ENCODE assay signal across 27 cellular contexts in genomic region chr9:116274293-116274692, GRCh38.
A peak's percentile ranks its signal among the peaks of the same experiment; 100 is the strongest.
DNase-seq lines count a peak whose midpoint lies in the region; ATAC-seq and TF ChIP-seq lines count a peak whose summit lies in the region.
"Had no signal": no experiment of that assay in that cellular context is flagged by ENCODE, and none has a peak within 500 bp of the region (broad histone marks: within the 10 kb centered on the region; RNA-seq: fewer than 3 reads in every experiment).

No MANE protein-coding gene starts in this region.

- peaks cover 3 to 8% of the 10 kb centered on the region in 2 experiments; a peak in 1 of 4 replicates for H3K79me1 ChIP-seq in IMR-90 (ENCODE audit: low read depth in 1 of 2, low read length in 2 of 2)

- no peak overlapping the region for H2BK20ac ChIP-seq in IMR-90 (ENCODE audit: low read depth, low read length)

- no CpG with 5 or more reads among the region's 2 CpGs for WGBS in IMR-90 (ENCODE audit: extremely low coverage in 2 of 2, insufficient read length in 1 of 2), 2 experiments

- TF ChIP-seq CTCF in IMR-90 (conservative IDR thresholded peaks at IDR 0.05; ENCODE audit: low read depth, low read length) (no peak), astrocyte of the spinal cord (IDR thresholded peaks at IDR 0.05; ENCODE audit: low read depth, low read length) (no peak), kidney epithelial cell (IDR thresholded peaks at IDR 0.05; ENCODE audit: insufficient read depth, low read length, poor library complexity, severe bottlenecking) (no peak), MM.1S (IDR thresholded peaks at IDR 0.05; ENCODE audit: low read length) (no peak)

- H3K9me3 ChIP-seq in IMR-90 (ENCODE audit: control insufficient read depth, insufficient read depth, low read length) (no peaks in the 10 kb centered on the region), MM.1S (replicated peaks; ENCODE audit: insufficient read depth, low read length) (no peaks in the 10 kb centered on the region)
- H3K9me3 ChIP-seq: Caco-2, gastrocnemius medialis, SJCRH30, transverse colon had no signal

- H3K9ac ChIP-seq in IMR-90 (ENCODE audit: low read depth, low read length) (no peak overlapping the region), MM.1S (ENCODE audit: low read length) (no peak overlapping the region)

- H3K36me3 ChIP-seq in IMR-90 (ENCODE audit: control insufficient read depth, insufficient read depth, low read length) (peaks cover 55% of the 10 kb centered on the region), kidney epithelial cell (ENCODE audit: control insufficient read depth, insufficient read depth, low read length) (no peaks in the 10 kb centered on the region), MM.1S (replicated peaks; ENCODE audit: insufficient read depth, low read length) (no peaks in the 10 kb centered on the region)
- H3K36me3 ChIP-seq: gastrocnemius medialis, SJCRH30, transverse colon had no signal

- H2BK120ac ChIP-seq in IMR-90 (ENCODE audit: low read depth, low read length): no peak overlapping the region

- no peak overlapping the region for H3K18ac ChIP-seq in IMR-90 (ENCODE audit: low read depth, low read length)

- in situ Hi-C loops in IMR-90 (cut with MboI; ENCODE audit: low sequenced_read_pairs): no loop called here
- in situ Hi-C loops in astrocyte of the spinal cord (cut with HindIII; ENCODE audit: low sequenced_read_pairs): no loop called here

- H3K79me2 ChIP-seq in MM.1S (ENCODE audit: low read length): no peaks in the 10 kb centered on the region

- no peak overlapping the region for H2BK15ac ChIP-seq in IMR-90 (ENCODE audit: low read depth, low read length)

- intact Hi-C loops in IMR-90 (cut with micrococcal nuclease): no loop called here

- H4K91ac ChIP-seq in IMR-90 (ENCODE audit: insufficient read depth, low read depth, low read length): no peak overlapping the region

- no peak for TF ChIP-seq RAD21 in IMR-90 (IDR thresholded peaks at IDR 0.05; ENCODE audit: low read length)

- peaks cover 3% of the 10 kb centered on the region; the same call in 1 of the 2 replicates for H3K9me1 ChIP-seq in IMR-90 (ENCODE audit: insufficient read depth, low read length)

- ATAC-seq in IMR-90 (ENCODE audit: low read depth) (peak; percentile 28), GM18858 (IDR thresholded peaks at IDR 0.05; ENCODE audit: unreplicated experiment) (no peak)
- ATAC-seq: activated CD8-positive, alpha-beta T cell treated with anti-CD3 and anti-CD28 coated beads, Interleukin-2, amount 10 ng/mL, durations not matched to agents 7 days and 5 days; gastrocnemius medialis; left ventricle myocardium superior; PC-3; sciatic nerve had no signal

- H2AK5ac ChIP-seq in IMR-90 (ENCODE audit: low read depth, low read length): no peak overlapping the region

- DNase-seq in IMR-90 (peak; percentile 89), astrocyte of the spinal cord (ENCODE audit: low read depth, low spot score) (peak; percentile 54), kidney epithelial cell (ENCODE audit: low read depth) (peak; percentile 62), skeletal muscle cell (ENCODE audit: low read depth) (peak; percentile 71), NCI-H2196 (lab: John Stamatoyannopoulos, UW; ENCODE audit: unreplicated experiment) (no peak), NCI-H187 (lab: John Stamatoyannopoulos, UW) (no peak), MM.1S (no peak)
- DNase-seq: activated CD4-positive, CD25-positive, alpha-beta regulatory T cell; activated CD8-positive, alpha-beta T cell treated with anti-CD3 and anti-CD28 coated beads, Interleukin-2, amount 10 ng/mL, durations not matched to agents 7 days and 5 days; activated naive CD4-positive, alpha-beta T cell treated with anti-CD3 and anti-CD28 coated beads, Interleukin-2, amount 50 U/mL, for 16 hours; activated T-cell treated with anti-CD3 and anti-CD28 coated beads, Interleukin-2, amount 50 U/mL, for 24 hours; Caco-2; cortex of kidney; gastrocnemius medialis; Kasumi-1; left ventricle myocardium superior; NCI-H1417 treated with DMSO at 0.1 percent for 48 hours; NCI-H2171; NCI-H774; occipital lobe; PC-3; stimulated activated CD4-positive, alpha-beta T cell treated with anti-CD3 and anti-CD28 coated beads, Interleukin-1b, Interleukin-23, amount 100 ng/mL, for 48 hours; stimulated activated naive CD4-positive, alpha-beta T cell treated with Interleukin-2 at 50 U/mL for 16 hours; transverse colon had no signal

- no peak overlapping the region for H3K14ac ChIP-seq in IMR-90 (replicated peaks; ENCODE audit: low read depth, low read length)

- CTCF ChIA-PET in IMR-90 (lab: Yijun Ruan, JAX): interaction anchor here (0.9 kb wide), 1 partner anchor 52 kb away, joined by 3 read pairs; no protein-coding TSS in a partner anchor

- no peak overlapping the region for H2AFZ ChIP-seq in IMR-90 (replicated peaks; ENCODE audit: low read length, poor library complexity)
- no peak overlapping the region for H2AFZ ChIP-seq in MM.1S (ENCODE audit: low read length)

- no peak for TF ChIP-seq POLR2A in IMR-90 (IDR thresholded peaks at IDR 0.05; ENCODE audit: low read depth, low read length)

- no peaks in the 10 kb centered on the region for H3F3A ChIP-seq in MM.1S (ENCODE audit: insufficient read depth, low read length)

- H3K4me3 ChIP-seq in IMR-90 (ENCODE audit: insufficient read depth, low read depth, low read length) (no peak overlapping the region), astrocyte of the spinal cord (ENCODE audit: low read depth, low read length) (no peak overlapping the region), kidney epithelial cell (ENCODE audit: low read depth, low read length) (no peak overlapping the region), skeletal muscle cell (ENCODE audit: low read depth, low read length) (no peak overlapping the region), MM.1S (ENCODE audit: low read length) (no peak overlapping the region)
- H3K4me3 ChIP-seq: gastrocnemius medialis, SJCRH30, transverse colon had no signal

- no peak overlapping the region for H2BK5ac ChIP-seq in IMR-90 (ENCODE audit: low read depth, low read length, poor library complexity, severe bottlenecking)

- H3K4me1 ChIP-seq in IMR-90 (ENCODE audit: control insufficient read depth, insufficient read depth, low read length): no peaks in the 10 kb centered on the region; the same call in none of the 2 replicates
- no peaks in the 10 kb centered on the region for H3K4me1 ChIP-seq in MM.1S (ENCODE audit: low read length)
- H3K4me1 ChIP-seq: Caco-2, gastrocnemius medialis, transverse colon had no signal

- no TSS peak for BruUV-seq in IMR-90 (replicated peaks; lab: Mats Ljungman, UMichigan)

- H3K4me2 ChIP-seq in IMR-90 (ENCODE audit: low read depth, low read length) (no peak overlapping the region), MM.1S (ENCODE audit: low read depth, low read length) (no peak overlapping the region)

- no peak overlapping the region for H2AK9ac ChIP-seq in IMR-90 (replicated peaks; ENCODE audit: low read depth, low read length, poor library complexity)

- H3K23ac ChIP-seq in IMR-90 (ENCODE audit: low read depth, low read length): no peak overlapping the region; the same call in 1 of the 2 replicates

- H3K27ac ChIP-seq in IMR-90 (ENCODE audit: insufficient read depth, low read length) (no peak overlapping the region), MM.1S (ENCODE audit: low read length) (no peak overlapping the region)
- H3K27ac ChIP-seq: gastrocnemius medialis, SJCRH30, transverse colon had no signal

- dilution Hi-C loops in IMR-90 (cut with HindIII; ENCODE audit: low sequenced_read_pairs, unreplicated experiment): no loop called here

- H4K8ac ChIP-seq in IMR-90 (ENCODE audit: low read depth in 2 of 2, low read length in 2 of 2): no peak overlapping the region

- H3K4ac ChIP-seq in IMR-90 (ENCODE audit: low read depth, low read length): no peak overlapping the region

- H3K9me2 ChIP-seq in MM.1S (replicated peaks; ENCODE audit: insufficient read depth, low read length): no peaks in the 10 kb centered on the region

- H4K20me1 ChIP-seq in IMR-90 (ENCODE audit: insufficient read depth, low read length): peaks cover 3% of the 10 kb centered on the region; the same call in 1 of the 2 replicates
- no peaks in the 10 kb centered on the region for H4K20me1 ChIP-seq in MM.1S (ENCODE audit: insufficient read depth, low read length)

- H4K5ac ChIP-seq in IMR-90 (ENCODE audit: low read depth, low read length): no peak overlapping the region

- POLR2A ChIA-PET in IMR-90 (lab: Charles Lee; ENCODE audit: unreplicated experiment): no interaction called here

- no peak overlapping the region for H3K56ac ChIP-seq in IMR-90 (ENCODE audit: extremely low read depth, insufficient read depth, low read length)

- H3K27me3 ChIP-seq in IMR-90 (ENCODE audit: control insufficient read depth, insufficient read depth, low read length) (no peaks in the 10 kb centered on the region), kidney epithelial cell (ENCODE audit: control insufficient read depth, insufficient read depth, low read length) (no peaks in the 10 kb centered on the region), MM.1S (replicated peaks; ENCODE audit: insufficient read depth, low read length) (no peaks in the 10 kb centered on the region)
- H3K27me3 ChIP-seq: gastrocnemius medialis, SJCRH30, transverse colon had no signal

TF ChIP-seq in IMR-90, 13 proteins besides CTCF, POLR2A, EP300 and RAD21 (continues in another document):
- no peak for TF ChIP-seq MXI1 (IDR thresholded peaks at IDR 0.05; ENCODE audit: borderline replicate concordance, low read depth, low read length)
- peak; percentile 65 for TF ChIP-seq CEBPB (IDR thresholded peaks at IDR 0.05; ENCODE audit: low read depth, low read length)
- TF ChIP-seq FOS (IDR thresholded peaks at IDR 0.05; ENCODE audit: low read depth, low read length): peak; percentile 42
- peak; percentile 56 for TF ChIP-seq RCOR1 (IDR thresholded peaks at IDR 0.05; ENCODE audit: insufficient replicate concordance, low read length)
- peak; percentile 5; the same call in 1 of the 2 replicates for TF ChIP-seq MAFK (IDR thresholded peaks at IDR 0.05; ENCODE audit: low read depth, low read length)
- TF ChIP-seq MAZ (IDR thresholded peaks at IDR 0.05; ENCODE audit: borderline replicate concordance, low read depth, low read length): no peak
- TF ChIP-seq BHLHE40 (IDR thresholded peaks at IDR 0.05; ENCODE audit: low read depth, low read length): peak; percentile 73; the same call in 1 of the 2 replicates
- TF ChIP-seq SMC3 (IDR thresholded peaks at IDR 0.05; ENCODE audit: low read depth, low read length): no peak
- TF ChIP-seq, protein P1, sequence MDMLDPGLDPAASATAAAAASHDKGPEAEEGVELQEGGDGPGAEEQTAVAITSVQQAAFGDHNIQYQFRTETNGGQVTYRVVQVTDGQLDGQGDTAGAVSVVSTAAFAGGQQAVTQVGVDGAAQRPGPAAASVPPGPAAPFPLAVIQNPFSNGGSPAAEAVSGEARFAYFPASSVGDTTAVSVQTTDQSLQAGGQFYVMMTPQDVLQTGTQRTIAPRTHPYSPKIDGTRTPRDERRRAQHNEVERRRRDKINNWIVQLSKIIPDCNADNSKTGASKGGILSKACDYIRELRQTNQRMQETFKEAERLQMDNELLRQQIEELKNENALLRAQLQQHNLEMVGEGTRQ (IDR thresholded peaks at IDR 0.05; ENCODE audit: low read depth, low read length): no peak

Comparison
In these comparisons a context has a peak if more than half of its experiments do, and no peak if none do; other contexts are left out.
1. DNase-seq: peak in IMR-90 (single experiment), astrocyte of the spinal cord (single experiment), kidney epithelial cell (single experiment) and skeletal muscle cell (single experiment); none in NCI-H2196 (single experiment), NCI-H187 (0 of 2) and MM.1S (single experiment).